21 cellular contexts compared by ENCODE assay signal in the genomic region with DNA sequence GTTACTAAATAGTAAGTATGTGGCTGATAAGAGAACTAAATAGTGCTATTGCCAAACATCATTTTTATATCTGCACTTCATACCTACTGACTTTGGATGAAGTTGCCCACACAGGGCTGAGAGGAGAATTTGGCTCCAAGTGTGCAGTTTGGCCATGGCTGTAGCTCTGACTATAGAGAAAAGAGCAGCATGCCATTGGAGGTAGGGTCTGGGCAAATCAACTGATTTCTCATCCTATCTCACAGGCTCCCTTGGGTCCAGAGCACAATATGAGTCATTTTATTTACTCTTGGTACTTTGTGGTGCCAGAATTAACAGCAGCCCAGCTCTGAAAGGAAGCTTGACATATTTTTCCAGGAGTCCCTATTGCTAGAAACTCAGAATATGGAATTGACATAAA.
DNase-seq lines count a peak whose midpoint lies in the region; ATAC-seq, FAIRE-seq and TF ChIP-seq lines count a peak whose summit lies in the region.
"Had no signal": no experiment of that assay in that cellular context is flagged by ENCODE, and none has a peak within 500 bp of the region (broad histone marks: within the 10 kb centered on the region; RNA-seq: fewer than 3 reads in every experiment).

No MANE protein-coding gene starts in this region.

- TF ChIP-seq POLR2A in endothelial cell of umbilical vein (IDR thresholded peaks at IDR 0.05; ENCODE audit: low read depth, low read length) = no peak

- H3K36me3 Mint-ChIP-seq in activated CD4-positive, alpha-beta memory T cell treated with anti-CD3 and anti-CD28 coated beads, Interleukin-2, amount 10 ng/mL, durations not matched to agents 7 days and 5 days (ENCODE audit: low read depth) = no peaks in the 10 kb centered on the region
- H3K36me3 Mint-ChIP-seq: CD4-positive, alpha-beta memory T cell had no signal

- no peak overlapping the region for H3K9ac ChIP-seq in PC-3 (ENCODE audit: low read length)
- no peak overlapping the region for H3K9ac ChIP-seq in endothelial cell of umbilical vein (replicated peaks; ENCODE audit: extremely low read depth, insufficient read depth, low read length)
- H3K9ac ChIP-seq in SK-N-SH = no peak overlapping the region

- dilution Hi-C loops in endothelial cell of umbilical vein (cut with MboI; ENCODE audit: extremely low pct_ligation_motif_present, low sequenced_read_pairs) = no loop called here

- no peaks in the 10 kb centered on the region for H3K9me2 ChIP-seq in PC-3 (replicated peaks; ENCODE audit: low read length)
- no peaks in the 10 kb centered on the region for H3K9me2 ChIP-seq in SK-N-SH

- H3K79me2 ChIP-seq in PC-3 (ENCODE audit: low read length) = no peaks in the 10 kb centered on the region
- H3K79me2 ChIP-seq in endothelial cell of umbilical vein (ENCODE audit: control insufficient read depth, insufficient read depth, low read length) = no peaks in the 10 kb centered on the region
- H3K79me2 ChIP-seq in SK-N-SH (ENCODE audit: insufficient read depth) = no peaks in the 10 kb centered on the region

- no peaks in the 10 kb centered on the region for H3K4me1 ChIP-seq in PC-3 (ENCODE audit: insufficient read depth, low read length)
- H3K4me1 ChIP-seq in endothelial cell of umbilical vein (ENCODE audit: control insufficient read depth, extremely low read depth, insufficient read depth, low read length) = no peaks in the 10 kb centered on the region
- peaks cover 0 to 6% (median 4%) of the 10 kb centered on the region in 3 donors for H3K4me1 ChIP-seq in pancreas
- no peaks in the 10 kb centered on the region; a peak in 1 of 4 replicates for H3K4me1 ChIP-seq in SK-N-SH (ENCODE audit: control insufficient read depth in 1 of 2, insufficient read depth in 2 of 2, low read depth in 1 of 2, low read length in 1 of 2)
- no peaks in the 10 kb centered on the region for H3K4me1 ChIP-seq in right cardiac atrium (ENCODE audit: control insufficient read depth, insufficient read depth, low read length)
- H3K4me1 ChIP-seq: SJSA1 had no signal

- H3K27ac ChIP-seq in PC-3 (ENCODE audit: low read length) (no peak overlapping the region), endothelial cell of umbilical vein (ENCODE audit: insufficient read depth, low read depth, low read length) (no peak overlapping the region), pancreas (no peak overlapping the region), SK-N-SH (ENCODE audit: low read depth in 2 of 2, low read length in 1 of 2) (no peak overlapping the region), right cardiac atrium (ENCODE audit: low read length) (no peak overlapping the region)
- H3K27ac ChIP-seq: RWPE1, SJSA1 had no signal

- intact Hi-C loops in PC-3 (cut with micrococcal nuclease) = no loop called here
- intact Hi-C loops in endothelial cell of umbilical vein (cut with micrococcal nuclease) = no loop called here
- intact Hi-C loops in pancreas (cut with DNase I) = no loop called here
- intact Hi-C loops in right cardiac atrium (cut with DNase I) = no loop called here

- H3K9me3 Mint-ChIP-seq in activated CD4-positive, alpha-beta memory T cell treated with anti-CD3 and anti-CD28 coated beads, Interleukin-2, amount 10 ng/mL, durations not matched to agents 7 days and 5 days = peaks cover 6% of the 10 kb centered on the region

- H3K36me3 ChIP-seq in PC-3 (ENCODE audit: low read depth, low read length) = no peaks in the 10 kb centered on the region
- H3K36me3 ChIP-seq in endothelial cell of umbilical vein (ENCODE audit: control insufficient read depth in 2 of 2, extremely low read depth in 1 of 2, insufficient read depth in 2 of 2, low read length in 2 of 2) = no peaks in the 10 kb centered on the region
- H3K36me3 ChIP-seq in pancreas = no peaks in the 10 kb centered on the region
- no peaks in the 10 kb centered on the region for H3K36me3 ChIP-seq in SK-N-SH (replicated peaks in 1 of 2; ENCODE audit: control insufficient read depth in 1 of 2, insufficient read depth in 2 of 2, low read length in 1 of 2)
- H3K36me3 ChIP-seq: BE2C, SJSA1 had no signal

- H3K4me2 ChIP-seq in PC-3 (ENCODE audit: low read length) (no peak overlapping the region), endothelial cell of umbilical vein (ENCODE audit: insufficient read depth, low read length) (no peak overlapping the region), SK-N-SH (no peak overlapping the region)

- no peak overlapping the region for H3K27ac Mint-ChIP-seq in activated CD4-positive, alpha-beta memory T cell treated with anti-CD3 and anti-CD28 coated beads, Interleukin-2, amount 10 ng/mL, durations not matched to agents 7 days and 5 days
- H3K27ac Mint-ChIP-seq: CD4-positive, alpha-beta memory T cell had no signal

- TF ChIP-seq RAD21 in SK-N-SH (IDR thresholded peaks at IDR 0.05; ENCODE audit: low read length) = no peak

- no TSS peak for BruUV-seq in PC-3 (replicated peaks; lab: Mats Ljungman, UMichigan)
- BruUV-seq in endothelial cell of umbilical vein (replicated peaks; lab: Mats Ljungman, UMichigan) = no TSS peak

- DNase-seq in Daoy (ENCODE audit: low read depth) (peak; percentile 28), PC-3 (peak; percentile 28), endothelial cell of umbilical vein (ENCODE audit: low read depth, low spot score) (no peak), pancreas (peak in 2 of 6 donors; percentile 11 to 26), inferior parietal cortex (ENCODE audit: extremely low spot score) (no peak), SK-N-SH (no peak), right cardiac atrium (no peak)
- no peak for DNase-seq in activated CD4-positive, alpha-beta memory T cell treated with anti-CD3 and anti-CD28 coated beads, Interleukin-2, amount 10 ng/mL, durations not matched to agents 7 days and 5 days
- DNase-seq: ACHN; BE2C; CD4-positive, alpha-beta memory T cell; EL; H7; KG1; NCI-H187 treated with DMSO at 0.1 percent for 48 hours; NCI-H2171 treated with DMSO at 0.1 percent for 48 hours; NCI-H510A; OCI-M1 had no signal

- POLR2A ChIA-PET in PC-3 (lab: Charles Lee; ENCODE audit: unreplicated experiment) = no interaction called here
- POLR2A ChIA-PET in endothelial cell of umbilical vein (lab: Charles Lee) = no interaction called here
- POLR2A ChIA-PET in SK-N-SH (lab: Yijun Ruan, JAX) = no interaction called here
- POLR2A ChIA-PET in activated CD4-positive, alpha-beta memory T cell treated with anti-CD3 and anti-CD28 coated beads, Interleukin-2, amount 10 ng/mL, durations not matched to agents 7 days and 5 days (lab: Charles Lee) = no interaction called here

- CTCF ChIA-PET in PC-3 (lab: Charles Lee) = interaction anchor here (0.6 kb wide), 1 partner anchor 494 kb away, joined by 7 read pairs; no protein-coding TSS in a partner anchor
- CTCF ChIA-PET in endothelial cell of umbilical vein (lab: Charles Lee) = no interaction called here
- CTCF ChIA-PET in SK-N-SH (lab: Yijun Ruan, JAX) = no interaction called here
- CTCF ChIA-PET in activated CD4-positive, alpha-beta memory T cell treated with anti-CD3 and anti-CD28 coated beads, Interleukin-2, amount 10 ng/mL, durations not matched to agents 7 days and 5 days (lab: Charles Lee) = no interaction called here

- H3K27me3 ChIP-seq in PC-3 (ENCODE audit: low read length) (no peaks in the 10 kb centered on the region), endothelial cell of umbilical vein (ENCODE audit: control insufficient read depth in 2 of 2, insufficient read depth in 2 of 2, low read length in 2 of 2) (no peaks in the 10 kb centered on the region), pancreas (no peaks in the 10 kb centered on the region), SK-N-SH (ENCODE audit: insufficient read depth) (no peaks in the 10 kb centered on the region), right cardiac atrium (ENCODE audit: control insufficient read depth, insufficient read depth) (no peaks in the 10 kb centered on the region)
- H3K27me3 ChIP-seq: BE2C had no signal

- no peaks in the 10 kb centered on the region for H3K27me3 Mint-ChIP-seq in activated CD4-positive, alpha-beta memory T cell treated with anti-CD3 and anti-CD28 coated beads, Interleukin-2, amount 10 ng/mL, durations not matched to agents 7 days and 5 days
- H3K27me3 Mint-ChIP-seq: CD4-positive, alpha-beta memory T cell had no signal

- H2AFZ ChIP-seq in PC-3 (ENCODE audit: low read length) (no peak overlapping the region), endothelial cell of umbilical vein (ENCODE audit: low read depth, low read length) (no peak overlapping the region), SK-N-SH (ENCODE audit: low read depth) (no peak overlapping the region)

- no peak overlapping the region for H3K4me3 Mint-ChIP-seq in activated CD4-positive, alpha-beta memory T cell treated with anti-CD3 and anti-CD28 coated beads, Interleukin-2, amount 10 ng/mL, durations not matched to agents 7 days and 5 days
- H3K4me3 Mint-ChIP-seq: CD4-positive, alpha-beta memory T cell had no signal

- H3K9me3 ChIP-seq in PC-3 (ENCODE audit: low read length) = no peaks in the 10 kb centered on the region
- peaks cover 2% of the 10 kb centered on the region for H3K9me3 ChIP-seq in endothelial cell of umbilical vein (replicated peaks; ENCODE audit: control insufficient read depth, insufficient read depth, low read length)
- peaks cover 0 to 5% (median 0%) of the 10 kb centered on the region in 4 donors for H3K9me3 ChIP-seq in pancreas
- no peaks in the 10 kb centered on the region for H3K9me3 ChIP-seq in SK-N-SH
- H3K9me3 ChIP-seq in right cardiac atrium (ENCODE audit: control insufficient read depth, low read length) = no peaks in the 10 kb centered on the region
- H3K9me3 ChIP-seq: BE2C, SJSA1 had no signal

- ATAC-seq in PC-3 = peak; percentile 84
- ATAC-seq in pancreas = peak; percentile 93 to 98 (median 94)
- ATAC-seq in right cardiac atrium = no peak

- no peaks in the 10 kb centered on the region for H3F3A ChIP-seq in PC-3 (ENCODE audit: low read length, unreplicated experiment)
- H3F3A ChIP-seq in SK-N-SH (replicated peaks; ENCODE audit: insufficient read depth) = no peaks in the 10 kb centered on the region

- no peaks in the 10 kb centered on the region for H3K9me1 ChIP-seq in endothelial cell of umbilical vein (replicated peaks; ENCODE audit: control insufficient read depth, extremely low read depth, insufficient read depth, low read length)

- H4K20me1 ChIP-seq in PC-3 (ENCODE audit: low read length) (no peaks in the 10 kb centered on the region), endothelial cell of umbilical vein (replicated peaks; ENCODE audit: control insufficient read depth, extremely low read depth, insufficient read depth, low read length) (no peaks in the 10 kb centered on the region), SK-N-SH (ENCODE audit: insufficient read depth) (no peaks in the 10 kb centered on the region)

- no peaks in the 10 kb centered on the region for H3K4me1 Mint-ChIP-seq in activated CD4-positive, alpha-beta memory T cell treated with anti-CD3 and anti-CD28 coated beads, Interleukin-2, amount 10 ng/mL, durations not matched to agents 7 days and 5 days
- H3K4me1 Mint-ChIP-seq: CD4-positive, alpha-beta memory T cell had no signal

- no peak overlapping the region for H3K4me3 ChIP-seq in PC-3 (ENCODE audit: low read length)
- H3K4me3 ChIP-seq in endothelial cell of umbilical vein (replicated peaks in 1 of 3; ENCODE audit: insufficient read depth in 1 of 3, low read depth in 1 of 3, low read length in 3 of 3) = no peak overlapping the region
- H3K4me3 ChIP-seq in pancreas = no peak overlapping the region
- H3K4me3 ChIP-seq in SK-N-SH (ENCODE audit: low read depth in 2 of 2, low read length in 1 of 2) = no peak overlapping the region
- H3K4me3 ChIP-seq in right cardiac atrium (ENCODE audit: low read length) = no peak overlapping the region
- H3K4me3 ChIP-seq: SJSA1 had no signal

- TF ChIP-seq EP300 in SK-N-SH (IDR thresholded peaks at IDR 0.05; ENCODE audit: borderline replicate concordance in 1 of 2, low read depth in 1 of 2, low read length in 1 of 2) = no peak

- TF ChIP-seq CTCF in PC-3 (conservative IDR thresholded peaks at IDR 0.05; ENCODE audit: low read depth, low read length) = no peak
- TF ChIP-seq CTCF in endothelial cell of umbilical vein (IDR thresholded peaks at IDR 0.05; ENCODE audit: extremely low read depth in 1 of 2, insufficient read depth in 1 of 2, low read depth in 1 of 2, low read length in 2 of 2) = no peak
- TF ChIP-seq CTCF in pancreas (IDR thresholded peaks at IDR 0.05) = no peak
- TF ChIP-seq CTCF in SK-N-SH (IDR thresholded peaks at IDR 0.05) = no peak

- FAIRE-seq in endothelial cell of umbilical vein (lab: Jason Lieb, UNC) = no peak
- no peak for FAIRE-seq in pancreas (lab: Jason Lieb, UNC)
- FAIRE-seq: D721Med had no signal

Comparison
In these comparisons a context has a peak if more than half of its experiments do, and no peak if none do; other contexts are left out.
1. DNase-seq: peak in Daoy (single experiment) and PC-3 (single experiment); none in endothelial cell of umbilical vein (single experiment), inferior parietal cortex (single experiment), SK-N-SH (single experiment), right cardiac atrium (0 of 3) and activated CD4-positive, alpha-beta memory T cell treated with anti-CD3 and anti-CD28 coated beads, Interleukin-2, amount 10 ng/mL, durations not matched to agents 7 days and 5 days (single experiment).
2. ATAC-seq: peak in PC-3 (single experiment) and pancreas (4 of 4); none in right cardiac atrium (0 of 2).